In the genomic region with DNA sequence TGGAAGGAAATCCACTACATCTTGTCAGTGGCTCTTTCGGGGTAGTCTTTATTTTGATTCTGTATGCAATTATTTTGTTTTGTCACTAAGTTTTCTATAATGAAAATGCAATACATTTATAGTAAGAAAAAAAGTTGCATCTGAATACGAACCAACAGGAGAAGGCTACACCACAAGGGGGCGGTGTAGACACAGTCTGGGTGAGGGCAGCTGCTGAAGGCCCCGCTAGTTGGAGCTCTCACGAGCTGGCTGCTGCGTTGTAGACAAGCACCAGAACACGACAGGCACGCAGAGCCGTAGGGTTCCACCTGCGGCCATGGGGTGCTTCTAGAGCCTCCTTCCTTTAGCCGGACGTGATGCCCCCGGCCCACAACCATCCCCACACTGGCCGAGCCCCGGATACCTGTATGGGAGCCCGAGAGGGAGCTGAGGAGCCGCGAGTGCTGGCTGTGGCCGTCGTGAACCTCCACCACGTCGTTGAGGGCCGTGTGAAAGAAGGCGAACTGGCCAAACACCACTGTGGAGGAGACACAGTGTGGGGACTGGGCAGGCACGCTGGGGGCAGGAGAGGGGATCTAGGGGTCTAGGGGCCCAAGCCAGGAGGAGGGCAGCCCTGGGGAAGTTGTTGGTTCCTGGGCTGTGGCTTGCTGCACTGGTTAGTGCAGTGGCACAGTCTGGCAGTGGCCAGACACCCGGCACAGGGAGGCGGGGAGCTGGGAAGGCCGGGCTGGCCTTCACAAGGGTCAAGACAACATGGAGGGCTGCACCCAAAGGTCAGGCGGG, we compare ENCODE assay signal across 1 cellular context.
TF ChIP-seq lines count a peak whose summit lies in the region.

No MANE protein-coding gene starts in this region.

TF ChIP-seq in HepG2, 621 proteins besides CTCF, POLR2A, EP300 and RAD21 (continued from another document and continues in another):
- TF ChIP-seq ZNF687 (CRISPR knock-in tag; IDR thresholded peaks at IDR 0.05): peak; percentile 56
- TF ChIP-seq KLF16 (CRISPR knock-in tag; IDR thresholded peaks at IDR 0.05): 0 out of 4 replicates have a peak, but pooled peaks of 1 of the 2 experiments have one; percentile 23
- TF ChIP-seq, protein P1, sequence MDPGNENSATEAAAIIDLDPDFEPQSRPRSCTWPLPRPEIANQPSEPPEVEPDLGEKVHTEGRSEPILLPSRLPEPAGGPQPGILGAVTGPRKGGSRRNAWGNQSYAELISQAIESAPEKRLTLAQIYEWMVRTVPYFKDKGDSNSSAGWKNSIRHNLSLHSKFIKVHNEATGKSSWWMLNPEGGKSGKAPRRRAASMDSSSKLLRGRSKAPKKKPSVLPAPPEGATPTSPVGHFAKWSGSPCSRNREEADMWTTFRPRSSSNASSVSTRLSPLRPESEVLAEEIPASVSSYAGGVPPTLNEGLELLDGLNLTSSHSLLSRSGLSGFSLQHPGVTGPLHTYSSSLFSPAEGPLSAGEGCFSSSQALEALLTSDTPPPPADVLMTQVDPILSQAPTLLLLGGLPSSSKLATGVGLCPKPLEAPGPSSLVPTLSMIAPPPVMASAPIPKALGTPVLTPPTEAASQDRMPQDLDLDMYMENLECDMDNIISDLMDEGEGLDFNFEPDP (CRISPR knock-in tag; conservative IDR thresholded peaks at IDR 0.05): no peak
- TF ChIP-seq, protein P2, sequence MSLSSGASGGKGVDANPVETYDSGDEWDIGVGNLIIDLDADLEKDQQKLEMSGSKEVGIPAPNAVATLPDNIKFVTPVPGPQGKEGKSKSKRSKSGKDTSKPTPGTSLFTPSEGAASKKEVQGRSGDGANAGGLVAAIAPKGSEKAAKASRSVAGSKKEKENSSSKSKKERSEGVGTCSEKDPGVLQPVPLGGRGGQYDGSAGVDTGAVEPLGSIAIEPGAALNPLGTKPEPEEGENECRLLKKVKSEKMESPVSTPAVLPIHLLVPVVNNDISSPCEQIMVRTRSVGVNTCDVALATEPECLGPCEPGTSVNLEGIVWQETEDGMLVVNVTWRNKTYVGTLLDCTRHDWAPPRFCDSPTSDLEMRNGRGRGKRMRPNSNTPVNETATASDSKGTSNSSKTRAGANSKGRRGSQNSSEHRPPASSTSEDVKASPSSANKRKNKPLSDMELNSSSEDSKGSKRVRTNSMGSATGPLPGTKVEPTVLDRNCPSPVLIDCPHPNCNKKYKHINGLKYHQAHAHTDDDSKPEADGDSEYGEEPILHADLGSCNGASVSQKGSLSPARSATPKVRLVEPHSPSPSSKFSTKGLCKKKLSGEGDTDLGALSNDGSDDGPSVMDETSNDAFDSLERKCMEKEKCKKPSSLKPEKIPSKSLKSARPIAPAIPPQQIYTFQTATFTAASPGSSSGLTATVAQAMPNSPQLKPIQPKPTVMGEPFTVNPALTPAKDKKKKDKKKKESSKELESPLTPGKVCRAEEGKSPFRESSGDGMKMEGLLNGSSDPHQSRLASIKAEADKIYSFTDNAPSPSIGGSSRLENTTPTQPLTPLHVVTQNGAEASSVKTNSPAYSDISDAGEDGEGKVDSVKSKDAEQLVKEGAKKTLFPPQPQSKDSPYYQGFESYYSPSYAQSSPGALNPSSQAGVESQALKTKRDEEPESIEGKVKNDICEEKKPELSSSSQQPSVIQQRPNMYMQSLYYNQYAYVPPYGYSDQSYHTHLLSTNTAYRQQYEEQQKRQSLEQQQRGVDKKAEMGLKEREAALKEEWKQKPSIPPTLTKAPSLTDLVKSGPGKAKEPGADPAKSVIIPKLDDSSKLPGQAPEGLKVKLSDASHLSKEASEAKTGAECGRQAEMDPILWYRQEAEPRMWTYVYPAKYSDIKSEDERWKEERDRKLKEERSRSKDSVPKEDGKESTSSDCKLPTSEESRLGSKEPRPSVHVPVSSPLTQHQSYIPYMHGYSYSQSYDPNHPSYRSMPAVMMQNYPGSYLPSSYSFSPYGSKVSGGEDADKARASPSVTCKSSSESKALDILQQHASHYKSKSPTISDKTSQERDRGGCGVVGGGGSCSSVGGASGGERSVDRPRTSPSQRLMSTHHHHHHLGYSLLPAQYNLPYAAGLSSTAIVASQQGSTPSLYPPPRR (CRISPR knock-in tag; IDR thresholded peaks at IDR 0.05; ENCODE audit: borderline replicate concordance): no peak
- 0 out of 2 replicates have a peak, but pooled peaks have one; percentile 20 for TF ChIP-seq ERF (CRISPR knock-in tag; IDR thresholded peaks at IDR 0.05)
- no peak for TF ChIP-seq TEAD2 (CRISPR knock-in tag; IDR thresholded peaks at IDR 0.05)
- TF ChIP-seq KAT7 (CRISPR knock-in tag; IDR thresholded peaks at IDR 0.05; ENCODE audit: borderline replicate concordance): no peak
- no peak for TF ChIP-seq ZFP41 (CRISPR knock-in tag; IDR thresholded peaks at IDR 0.05; ENCODE audit: borderline replicate concordance)
- no peak for TF ChIP-seq FOXA1 (IDR thresholded peaks at IDR 0.05)
- 0 out of 2 replicates have a peak, but pooled peaks have one; percentile 16 for TF ChIP-seq FOXA1 (CRISPR knock-in tag; IDR thresholded peaks at IDR 0.05)
- TF ChIP-seq SMAD1 (CRISPR knock-in tag; IDR thresholded peaks at IDR 0.05; ENCODE audit: borderline replicate concordance, low read depth): no peak
- TF ChIP-seq KDM5B (CRISPR knock-in tag; IDR thresholded peaks at IDR 0.05; ENCODE audit: borderline replicate concordance): no peak
- no peak for TF ChIP-seq ZMYM3 (CRISPR knock-in tag; IDR thresholded peaks at IDR 0.05)
- no peak for TF ChIP-seq HIC2 (CRISPR knock-in tag; IDR thresholded peaks at IDR 0.05; ENCODE audit: low read depth)
- TF ChIP-seq, protein P3, sequence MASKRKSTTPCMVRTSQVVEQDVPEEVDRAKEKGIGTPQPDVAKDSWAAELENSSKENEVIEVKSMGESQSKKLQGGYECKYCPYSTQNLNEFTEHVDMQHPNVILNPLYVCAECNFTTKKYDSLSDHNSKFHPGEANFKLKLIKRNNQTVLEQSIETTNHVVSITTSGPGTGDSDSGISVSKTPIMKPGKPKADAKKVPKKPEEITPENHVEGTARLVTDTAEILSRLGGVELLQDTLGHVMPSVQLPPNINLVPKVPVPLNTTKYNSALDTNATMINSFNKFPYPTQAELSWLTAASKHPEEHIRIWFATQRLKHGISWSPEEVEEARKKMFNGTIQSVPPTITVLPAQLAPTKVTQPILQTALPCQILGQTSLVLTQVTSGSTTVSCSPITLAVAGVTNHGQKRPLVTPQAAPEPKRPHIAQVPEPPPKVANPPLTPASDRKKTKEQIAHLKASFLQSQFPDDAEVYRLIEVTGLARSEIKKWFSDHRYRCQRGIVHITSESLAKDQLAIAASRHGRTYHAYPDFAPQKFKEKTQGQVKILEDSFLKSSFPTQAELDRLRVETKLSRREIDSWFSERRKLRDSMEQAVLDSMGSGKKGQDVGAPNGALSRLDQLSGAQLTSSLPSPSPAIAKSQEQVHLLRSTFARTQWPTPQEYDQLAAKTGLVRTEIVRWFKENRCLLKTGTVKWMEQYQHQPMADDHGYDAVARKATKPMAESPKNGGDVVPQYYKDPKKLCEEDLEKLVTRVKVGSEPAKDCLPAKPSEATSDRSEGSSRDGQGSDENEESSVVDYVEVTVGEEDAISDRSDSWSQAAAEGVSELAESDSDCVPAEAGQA (IDR thresholded peaks at IDR 0.05; ENCODE audit: low read depth): no peak
- TF ChIP-seq, protein P3 (CRISPR knock-in tag; IDR thresholded peaks at IDR 0.05; ENCODE audit: borderline replicate concordance): no peak
- no peak for TF ChIP-seq GFI1 (CRISPR knock-in tag; IDR thresholded peaks at IDR 0.05; ENCODE audit: borderline replicate concordance)
- TF ChIP-seq, protein P4, sequence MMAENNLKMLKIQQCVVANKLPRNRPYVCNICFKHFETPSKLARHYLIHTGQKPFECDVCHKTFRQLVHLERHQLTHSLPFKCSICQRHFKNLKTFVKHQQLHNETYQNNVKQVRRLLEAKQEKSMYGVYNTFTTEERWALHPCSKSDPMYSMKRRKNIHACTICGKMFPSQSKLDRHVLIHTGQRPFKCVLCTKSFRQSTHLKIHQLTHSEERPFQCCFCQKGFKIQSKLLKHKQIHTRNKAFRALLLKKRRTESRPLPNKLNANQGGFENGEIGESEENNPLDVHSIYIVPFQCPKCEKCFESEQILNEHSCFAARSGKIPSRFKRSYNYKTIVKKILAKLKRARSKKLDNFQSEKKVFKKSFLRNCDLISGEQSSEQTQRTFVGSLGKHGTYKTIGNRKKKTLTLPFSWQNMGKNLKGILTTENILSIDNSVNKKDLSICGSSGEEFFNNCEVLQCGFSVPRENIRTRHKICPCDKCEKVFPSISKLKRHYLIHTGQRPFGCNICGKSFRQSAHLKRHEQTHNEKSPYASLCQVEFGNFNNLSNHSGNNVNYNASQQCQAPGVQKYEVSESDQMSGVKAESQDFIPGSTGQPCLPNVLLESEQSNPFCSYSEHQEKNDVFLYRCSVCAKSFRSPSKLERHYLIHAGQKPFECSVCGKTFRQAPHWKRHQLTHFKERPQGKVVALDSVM (CRISPR knock-in tag; IDR thresholded peaks at IDR 0.05): no peak
- TF ChIP-seq ZNF841 (CRISPR knock-in tag; IDR thresholded peaks at IDR 0.05; ENCODE audit: borderline replicate concordance): no peak
- TF ChIP-seq MXD4 (CRISPR knock-in tag; IDR thresholded peaks at IDR 0.05): no peak
- TF ChIP-seq ZNF775 (CRISPR knock-in tag; IDR thresholded peaks at IDR 0.05; ENCODE audit: borderline replicate concordance): no peak
- peak; percentile 74; the same call in 1 of the 2 replicates for TF ChIP-seq SMC3 (IDR thresholded peaks at IDR 0.05; ENCODE audit: low read length)
- TF ChIP-seq ETS1 (CRISPR knock-in tag; IDR thresholded peaks at IDR 0.05): no peak
- no peak for TF ChIP-seq PRMT3 (CRISPR knock-in tag; IDR thresholded peaks at IDR 0.05; ENCODE audit: borderline replicate concordance, low read depth)
- TF ChIP-seq SMYD3 (CRISPR knock-in tag; IDR thresholded peaks at IDR 0.05): no peak
